ENCODE assay signal across 1 cellular context in genomic region chr1:182604128-182604834, GRCh38.
TF ChIP-seq lines count a peak whose summit lies in the region.

Gene RGS16, minus strand, starts transcription at chr1:182604389. Its CDS starts 130 bp downstream, at chr1:182604259.

TF ChIP-seq in GM12878, 131 proteins besides CTCF, POLR2A, EP300 and RAD21 (continued from another document and continues in another):
- TF ChIP-seq CUX1 (IDR thresholded peaks at IDR 0.05; ENCODE audit: insufficient replicate concordance, low read depth, low read length) = no peak
- TF ChIP-seq NRF1 (conservative IDR thresholded peaks at IDR 0.05; ENCODE audit: low read depth, low read length) = no peak
- TF ChIP-seq SMAD1 (IDR thresholded peaks at IDR 0.05; ENCODE audit: low read depth, partially characterized antibody) = peak; percentile 58
- peak; percentile 50; the same call in 1 of the 2 replicates for TF ChIP-seq TARDBP (IDR thresholded peaks at IDR 0.05; ENCODE audit: borderline replicate concordance)
- peak; percentile 2 for TF ChIP-seq PBX3 (IDR thresholded peaks at IDR 0.05; ENCODE audit: insufficient replicate concordance, low read depth, low read length)
- TF ChIP-seq IKZF2 (IDR thresholded peaks at IDR 0.05) = peak; percentile 44 to 73; a peak in 3 of 4 replicates
- TF ChIP-seq TCF12 (IDR thresholded peaks at IDR 0.05; ENCODE audit: low read depth, low read length) = peak; percentile 88; the same call in 1 of the 2 replicates
- 0 out of 2 replicates have a peak, but pooled peaks have one; percentile 16 for TF ChIP-seq NR2F1 (conservative IDR thresholded peaks at IDR 0.05)
- TF ChIP-seq SUZ12 (IDR thresholded peaks at IDR 0.05; ENCODE audit: unreplicated experiment) = no peak
- TF ChIP-seq ETV6 (conservative IDR thresholded peaks at IDR 0.05 in 1 of 2, IDR thresholded peaks at IDR 0.05 in 1 of 2; ENCODE audit: borderline replicate concordance in 1 of 2, low read depth in 1 of 2) = 0 out of 4 replicates have a peak, but pooled peaks of 1 of the 2 experiments have one; percentile 45
- TF ChIP-seq SREBF2 (IDR thresholded peaks at IDR 0.05; ENCODE audit: low read length) = no peak
- no peak for TF ChIP-seq ZNF207 (IDR thresholded peaks at IDR 0.05; ENCODE audit: borderline replicate concordance)
- peak; percentile 85; the same call in 1 of the 2 replicates for TF ChIP-seq TCF3 (IDR thresholded peaks at IDR 0.05; ENCODE audit: borderline replicate concordance, insufficient read depth, low read depth, low read length)
- TF ChIP-seq ZBED1 (IDR thresholded peaks at IDR 0.05; ENCODE audit: borderline replicate concordance) = peak; percentile 42; the same call in 1 of the 2 replicates
- TF ChIP-seq MYC (IDR thresholded peaks at IDR 0.05; ENCODE audit: insufficient read depth, insufficient read length, insufficient replicate concordance, low read length, severe bottlenecking) = peak; percentile 60
- TF ChIP-seq KAT2A (conservative IDR thresholded peaks at IDR 0.05; ENCODE audit: control insufficient read depth, low read depth, low read length) = no peak
- no peak for TF ChIP-seq SMC3 (IDR thresholded peaks at IDR 0.05; ENCODE audit: borderline replicate concordance, low read length)
- peak; percentile 50; the same call in 1 of the 2 replicates for TF ChIP-seq MXI1 (IDR thresholded peaks at IDR 0.05; ENCODE audit: low read depth, low read length)
- TF ChIP-seq CEBPB (IDR thresholded peaks at IDR 0.05; ENCODE audit: borderline replicate concordance in 1 of 2, low read depth in 2 of 2, low read length in 2 of 2) = no peak
- TF ChIP-seq KDM1A (IDR thresholded peaks at IDR 0.05; ENCODE audit: borderline replicate concordance) = no peak
- TF ChIP-seq EED (IDR thresholded peaks at IDR 0.05; ENCODE audit: low read depth) = peak; percentile 19; the same call in 1 of the 2 replicates
- TF ChIP-seq CEBPZ (IDR thresholded peaks at IDR 0.05; ENCODE audit: low read depth, low read length) = no peak
- peak; percentile 73 for TF ChIP-seq IKZF1 (conservative IDR thresholded peaks at IDR 0.05)
- TF ChIP-seq USF2 (IDR thresholded peaks at IDR 0.05; ENCODE audit: borderline replicate concordance, low read depth, low read length) = no peak
- TF ChIP-seq ATF3 (IDR thresholded peaks at IDR 0.05; ENCODE audit: borderline replicate concordance, extremely low read depth, low read depth, low read length) = no peak
- no peak for TF ChIP-seq BCLAF1 (IDR thresholded peaks at IDR 0.05)
- TF ChIP-seq MTA2 (IDR thresholded peaks at IDR 0.05; ENCODE audit: low read depth) = no peak
- TF ChIP-seq E2F4 (IDR thresholded peaks at IDR 0.05; ENCODE audit: low read depth, low read length) = no peak
- TF ChIP-seq STAT3 (IDR thresholded peaks at IDR 0.05; ENCODE audit: low read depth, low read length) = no peak
- TF ChIP-seq ZSCAN29 (IDR thresholded peaks at IDR 0.05) = no peak
- TF ChIP-seq FOXK2 (IDR thresholded peaks at IDR 0.05) = no peak
- TF ChIP-seq E2F8 (IDR thresholded peaks at IDR 0.05; ENCODE audit: low read depth, partially characterized antibody) = no peak
- no peak for TF ChIP-seq NFYA (IDR thresholded peaks at IDR 0.05; ENCODE audit: borderline replicate concordance, low read depth, low read length)
- TF ChIP-seq NR2C2 (IDR thresholded peaks at IDR 0.05; ENCODE audit: borderline replicate concordance, control insufficient read depth, insufficient read length, low read depth) = no peak
- TF ChIP-seq MAX (IDR thresholded peaks at IDR 0.05; ENCODE audit: low read depth, low read length) = peak; percentile 84
- TF ChIP-seq IRF3 (IDR thresholded peaks at IDR 0.05) = no peak
- no peak for TF ChIP-seq FOS (IDR thresholded peaks at IDR 0.05; ENCODE audit: borderline replicate concordance, extremely low read depth, insufficient read length)
